In genomic region chr14:52876311-52876710, GRCh38 we compare ENCODE assay signal across 16 cellular contexts.
DNase-seq lines count a peak whose midpoint lies in the region; ATAC-seq and TF ChIP-seq lines count a peak whose summit lies in the region.
"Had no signal": no experiment of that assay in that cellular context is flagged by ENCODE, and none has a peak within 500 bp of the region (broad histone marks: within the 10 kb centered on the region; RNA-seq: fewer than 3 reads in every experiment).

No MANE protein-coding gene starts in this region.

- DNase-seq in AG10803 (ENCODE audit: low read depth), result peak; percentile 68
- DNase-seq in M059J (ENCODE audit: low read depth), result peak; percentile 29
- no peak for DNase-seq in esophagus muscularis mucosa (ENCODE audit: extremely low spot score)
- no peak for DNase-seq in MG63
- no peak for DNase-seq in mesothelial cell of epicardium (ENCODE audit: low spot score in 2 of 2, unreplicated experiment in 2 of 2)
- DNase-seq: activated CD4-positive, alpha-beta memory T cell treated with anti-CD3 and anti-CD28 coated beads, Interleukin-2, amount 10 ng/mL, durations not matched to agents 7 days and 5 days; body of pancreas; lower lobe of right lung; NCI-H2171 treated with DMSO at 0.1 percent for 48 hours; occipital lobe; SJCRH30; stimulated activated CD4-positive, alpha-beta T cell treated with anti-CD3 and anti-CD28 coated beads, Interleukin-12 subunit alpha, Interleukin-12 subunit beta, amount 100 ng/mL, for 4 hours; substantia nigra had no signal

- no peak for TF ChIP-seq POLR2A in esophagus muscularis mucosa (IDR thresholded peaks at IDR 0.05; ENCODE audit: low read depth)

- ATAC-seq in HG02678 (IDR thresholded peaks at IDR 0.05; ENCODE audit: unreplicated experiment) (no peak), HG03442 (IDR thresholded peaks at IDR 0.05; ENCODE audit: unreplicated experiment) (no peak)
- ATAC-seq: body of pancreas, lower lobe of right lung had no signal

- WGBS in esophagus muscularis mucosa, result 72% methylated on average over 1 of the region's 1 CpG
- WGBS in mesodermal cell (ENCODE audit: insufficient coverage in 2 of 2), 2 experiments, result 75% methylated on average over 1 of the region's 1 CpG; no CpG with 5 or more reads in 1 of the 2 experiments

- H3K27ac Mint-ChIP-seq in mesothelial cell of epicardium, result no peak overlapping the region
- H3K27ac Mint-ChIP-seq: activated CD4-positive, alpha-beta memory T cell treated with anti-CD3 and anti-CD28 coated beads, Interleukin-2, amount 10 ng/mL, durations not matched to agents 7 days and 5 days had no signal

- H3K4me3 ChIP-seq in AG10803 (ENCODE audit: low read length), result no peak overlapping the region
- H3K4me3 ChIP-seq in esophagus muscularis mucosa, result no peak overlapping the region
- no peak overlapping the region for H3K4me3 ChIP-seq in mesodermal cell (ENCODE audit: extremely low read depth, insufficient read depth, low read length, poor library complexity, severe bottlenecking)
- no peak overlapping the region for H3K4me3 ChIP-seq in MG63
- H3K4me3 ChIP-seq: body of pancreas, lower lobe of right lung, SJCRH30 had no signal

- H3K4me1 Mint-ChIP-seq in mesothelial cell of epicardium, result no peaks in the 10 kb centered on the region
- H3K4me1 Mint-ChIP-seq: activated CD4-positive, alpha-beta memory T cell treated with anti-CD3 and anti-CD28 coated beads, Interleukin-2, amount 10 ng/mL, durations not matched to agents 7 days and 5 days had no signal

- TF ChIP-seq CTCF in AG10803 (conservative IDR thresholded peaks at IDR 0.05; ENCODE audit: low read length) (no peak), esophagus muscularis mucosa (IDR thresholded peaks at IDR 0.05) (no peak), mesothelial cell of epicardium (IDR thresholded peaks at IDR 0.05; ENCODE audit: unreplicated experiment) (no peak)

- H3K36me3 Mint-ChIP-seq in mesothelial cell of epicardium, result peaks cover 52% of the 10 kb centered on the region

- H3K36me3 ChIP-seq in esophagus muscularis mucosa (peaks cover 35 to 79% (median 64%) of the 10 kb centered on the region in 4 donors), mesodermal cell (ENCODE audit: control insufficient read depth, insufficient read depth, low read length) (peaks cover 88% of the 10 kb centered on the region), MG63 (peaks cover 63% of the 10 kb centered on the region)

- H3K4me3 Mint-ChIP-seq in mesothelial cell of epicardium, result no peak overlapping the region
- H3K4me3 Mint-ChIP-seq: activated CD4-positive, alpha-beta memory T cell treated with anti-CD3 and anti-CD28 coated beads, Interleukin-2, amount 10 ng/mL, durations not matched to agents 7 days and 5 days had no signal

- H3K27ac ChIP-seq in esophagus muscularis mucosa (replicated peaks in 1 of 4) (peak overlapping the region in 3 of 4 donors; percentile 6 to 33 (median 11)), mesodermal cell (ENCODE audit: low read depth, low read length, severe bottlenecking) (peak overlapping the region; percentile 57)
- H3K27ac ChIP-seq: body of pancreas, lower lobe of right lung, SJCRH30 had no signal

- no peaks in the 10 kb centered on the region for H3K27me3 Mint-ChIP-seq in mesothelial cell of epicardium (ENCODE audit: low read depth)
- H3K27me3 Mint-ChIP-seq: activated CD4-positive, alpha-beta memory T cell treated with anti-CD3 and anti-CD28 coated beads, Interleukin-2, amount 10 ng/mL, durations not matched to agents 7 days and 5 days had no signal

- H3K9me3 ChIP-seq in esophagus muscularis mucosa, result no peaks in the 10 kb centered on the region
- no peaks in the 10 kb centered on the region for H3K9me3 ChIP-seq in mesodermal cell (ENCODE audit: control insufficient read depth, low read length)
- no peaks in the 10 kb centered on the region for H3K9me3 ChIP-seq in MG63
- H3K9me3 ChIP-seq: body of pancreas, lower lobe of right lung, SJCRH30 had no signal

- H3K4me1 ChIP-seq in esophagus muscularis mucosa (peaks cover 22 to 70% (median 63%) of the 10 kb centered on the region in 4 donors), mesodermal cell (ENCODE audit: control insufficient read depth, insufficient read depth, low read length, poor library complexity, severe bottlenecking) (peaks cover 19% of the 10 kb centered on the region)
- H3K4me1 ChIP-seq: body of pancreas, lower lobe of right lung, SJCRH30 had no signal

- H3K27me3 ChIP-seq in esophagus muscularis mucosa (no peaks in the 10 kb centered on the region), MG63 (no peaks in the 10 kb centered on the region)
- H3K27me3 ChIP-seq: body of pancreas, SJCRH30 had no signal

- no peak for TF ChIP-seq EP300 in esophagus muscularis mucosa (IDR thresholded peaks at IDR 0.05)

- intact Hi-C loops in esophagus muscularis mucosa (cut with DNase I), result loop anchor here (10.0 kb wide), 1 partner anchor 68 kb away; no protein-coding TSS in a partner anchor

- H3K9me3 Mint-ChIP-seq in mesothelial cell of epicardium, result no peaks in the 10 kb centered on the region
- H3K9me3 Mint-ChIP-seq: activated CD4-positive, alpha-beta memory T cell treated with anti-CD3 and anti-CD28 coated beads, Interleukin-2, amount 10 ng/mL, durations not matched to agents 7 days and 5 days had no signal

Comparison
In these comparisons a context has a peak if more than half of its experiments do, and no peak if none do; other contexts are left out.
1. DNase-seq: peak in AG10803 (single experiment) and M059J (single experiment); none in esophagus muscularis mucosa (single experiment), MG63 (single experiment) and mesothelial cell of epicardium (0 of 2).